ENCODE assay signal across 19 cellular contexts in the genomic region with DNA sequence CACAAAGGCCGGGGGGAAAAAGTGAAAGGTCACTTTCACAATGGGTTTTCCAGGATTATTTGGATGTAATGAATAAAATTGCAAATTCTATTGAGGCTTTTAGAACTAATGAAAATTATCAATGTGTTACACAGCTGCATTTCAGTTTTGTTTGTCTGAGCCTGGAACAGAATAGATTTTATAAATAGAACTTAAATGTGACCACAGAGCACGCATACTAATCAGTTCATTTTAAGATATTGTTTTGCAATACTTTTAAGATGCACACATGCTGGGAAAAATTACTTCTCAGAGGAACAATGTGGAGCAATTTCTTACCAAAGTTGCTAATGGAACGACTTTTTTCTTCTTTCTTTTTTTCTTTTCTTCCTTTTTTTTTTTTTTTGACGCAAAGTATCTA.
"Had no signal": no experiment of that assay in that cellular context is flagged by ENCODE, and none has a peak within 500 bp of the region (broad histone marks: within the 10 kb centered on the region; RNA-seq: fewer than 3 reads in every experiment).

No MANE protein-coding gene starts in this region.

- H3K4me3 ChIP-seq: SJSA1 had no signal

- H3K9me3 ChIP-seq: SJSA1 had no signal

- H3K4me1 Mint-ChIP-seq: activated B cell treated with CpG ODN at 0.5 μM for 24 hours; activated CD4-positive, alpha-beta T cell treated with anti-CD3 and anti-CD28 coated beads, Interleukin-2, amount 10 ng/mL, durations not matched to agents 24 days and 14 days; activated naive CD8-positive, alpha-beta T cell treated with anti-CD3 and anti-CD28 coated beads, Interleukin-2, amount 50 U/mL, for 24 hours had no signal

- H3K36me3 ChIP-seq: SJSA1 had no signal

- DNase-seq: activated B cell treated with CpG ODN at 0.5 μM for 24 hours; activated CD4-positive, alpha-beta T cell treated with anti-CD3 and anti-CD28 coated beads for 1 hour; activated CD4-positive, alpha-beta T cell treated with anti-CD3 and anti-CD28 coated beads, Interleukin-2, amount 10 ng/mL, durations not matched to agents 24 days and 14 days; activated CD4-positive, alpha-beta T cell treated with anti-CD3 and anti-CD28 coated beads, Interleukin-2, amount 50 U/mL, for 48 hours; activated effector memory CD4-positive, alpha-beta T cell treated with anti-CD3 and anti-CD28 coated beads, Interleukin-2, amount 50 U/mL, for 16 hours; activated naive CD4-positive, alpha-beta T cell treated with Interleukin-2 at 50 U/mL for 16 hours; activated naive CD8-positive, alpha-beta T cell treated with anti-CD3 and anti-CD28 coated beads, Interleukin-2, amount 50 U/mL, for 24 hours; activated T-cell treated with anti-CD3 and anti-CD28 coated beads, Interleukin-2, amount 50 U/mL, for 4 hours; amygdala; KG1; NCI-H1436; NCI-H1694 treated with DMSO at 0.1 percent for 48 hours; NCI-H2029 treated with DMSO at 0.1 percent for 48 hours; NCI-H510A treated with DMSO at 0.1 percent for 48 hours; NCI-H69; SHP77 had no signal

- H3K27me3 ChIP-seq: SJSA1 had no signal

- H3K27ac Mint-ChIP-seq: activated B cell treated with CpG ODN at 0.5 μM for 24 hours; activated CD4-positive, alpha-beta T cell treated with anti-CD3 and anti-CD28 coated beads, Interleukin-2, amount 10 ng/mL, durations not matched to agents 24 days and 14 days; activated naive CD4-positive, alpha-beta T cell treated with anti-CD3 and anti-CD28 coated beads, Interleukin-2, amount 50 U/mL, for 72 hours; activated naive CD8-positive, alpha-beta T cell treated with anti-CD3 and anti-CD28 coated beads, Interleukin-2, amount 50 U/mL, for 24 hours; T-helper 1 cell treated with Interleukin-12 subunit alpha and Interleukin-12 subunit beta and Interleukin-4 antibody, amounts not matched to agents 30 μg/mL and 1 μg/mL, for 36 hours had no signal

- H3K36me3 Mint-ChIP-seq: activated naive CD4-positive, alpha-beta T cell treated with anti-CD3 and anti-CD28 coated beads, Interleukin-2, amount 50 U/mL, for 72 hours had no signal

- H3K27ac ChIP-seq: SJSA1 had no signal

- H3K4me3 Mint-ChIP-seq: activated B cell treated with CpG ODN at 0.5 μM for 24 hours; activated CD4-positive, alpha-beta T cell treated with anti-CD3 and anti-CD28 coated beads, Interleukin-2, amount 10 ng/mL, durations not matched to agents 24 days and 14 days; activated naive CD8-positive, alpha-beta T cell treated with anti-CD3 and anti-CD28 coated beads, Interleukin-2, amount 50 U/mL, for 24 hours; activated T-cell treated with anti-CD3 and anti-CD28 coated beads, Interleukin-2, amount 50 U/mL, for 4 hours; T-helper 1 cell treated with Interleukin-12 subunit alpha and Interleukin-12 subunit beta and Interleukin-4 antibody, amounts not matched to agents 30 μg/mL and 1 μg/mL, for 36 hours had no signal

- H3K4me1 ChIP-seq: SJSA1 had no signal

- H3K9me3 Mint-ChIP-seq: activated CD4-positive, alpha-beta T cell treated with anti-CD3 and anti-CD28 coated beads, Interleukin-2, amount 10 ng/mL, durations not matched to agents 24 days and 14 days; T-helper 1 cell treated with Interleukin-12 subunit alpha and Interleukin-12 subunit beta and Interleukin-4 antibody, amounts not matched to agents 30 μg/mL and 1 μg/mL, for 36 hours had no signal

- H3K27me3 Mint-ChIP-seq: activated B cell treated with CpG ODN at 0.5 μM for 24 hours; activated CD4-positive, alpha-beta T cell treated with anti-CD3 and anti-CD28 coated beads, Interleukin-2, amount 10 ng/mL, durations not matched to agents 24 days and 14 days; activated naive CD8-positive, alpha-beta T cell treated with anti-CD3 and anti-CD28 coated beads, Interleukin-2, amount 50 U/mL, for 24 hours had no signal

- ATAC-seq: activated naive CD4-positive, alpha-beta T cell treated with anti-CD3 and anti-CD28 coated beads, Interleukin-2, amount 50 U/mL, for 72 hours; activated naive CD8-positive, alpha-beta T cell treated with anti-CD3 and anti-CD28 coated beads, Interleukin-2, amount 50 U/mL, for 24 hours; activated T-cell treated with anti-CD3 and anti-CD28 coated beads, Interleukin-2, amount 50 U/mL, for 4 hours had no signal
